1 cellular context compared by ENCODE assay signal in genomic region chr1:38806090-38806489, GRCh38.
TF ChIP-seq lines count a peak whose summit lies in the region.

No MANE protein-coding gene starts in this region.

TF ChIP-seq in HEK293, 187 proteins besides CTCF, POLR2A, EP300 and RAD21 (continued from another document):
- no peak for TF ChIP-seq ZNF26 (tag by site-specific recombination; IDR thresholded peaks at IDR 0.05)
- TF ChIP-seq BCL11A (tag by site-specific recombination; IDR thresholded peaks at IDR 0.05; ENCODE audit: low read depth): no peak
- peak; percentile 67; the same call in 1 of the 2 replicates for TF ChIP-seq ZNF140 (tag by site-specific recombination; IDR thresholded peaks at IDR 0.05)
- no peak for TF ChIP-seq SP2 (tag by site-specific recombination; IDR thresholded peaks at IDR 0.05)
- no peak for TF ChIP-seq PRDM2 (tag by site-specific recombination; IDR thresholded peaks at IDR 0.05; ENCODE audit: borderline replicate concordance)
- no peak for TF ChIP-seq ZNF223 (tag by site-specific recombination; IDR thresholded peaks at IDR 0.05)
- no peak for TF ChIP-seq ZBTB8A (tag by site-specific recombination; IDR thresholded peaks at IDR 0.05)
- TF ChIP-seq KLF8 (tag by site-specific recombination; IDR thresholded peaks at IDR 0.05): no peak
- TF ChIP-seq ZNF544 (tag by site-specific recombination; IDR thresholded peaks at IDR 0.05): no peak
- no peak for TF ChIP-seq ZNF23 (tag by site-specific recombination; IDR thresholded peaks at IDR 0.05; ENCODE audit: borderline replicate concordance)
- peak; percentile 88 for TF ChIP-seq ZNF146 (tag by site-specific recombination; IDR thresholded peaks at IDR 0.05)
